6 cellular contexts compared by ENCODE assay signal in genomic region chr4:986428-986948, GRCh38. TPM values are rescaled to one million over a fixed set of nuclear protein-coding genes. Genes with fewer than 3 reads are reported as not detected.
DNase-seq lines count a peak whose midpoint lies in the region; TF ChIP-seq lines count a peak whose summit lies in the region.

No MANE protein-coding gene starts in this region.

- H3K4me3 ChIP-seq in Karpas-422 (ENCODE audit: low read length): peak overlapping the region; percentile 71
- H3K4me3 ChIP-seq in fibroblast of villous mesenchyme (ENCODE audit: low read depth, low read length): peak overlapping the region; percentile 75
- H3K4me3 ChIP-seq in stomach: peak overlapping the region; percentile 65 to 96 (median 82)

- no peaks in the 10 kb centered on the region for H3K79me2 ChIP-seq in Karpas-422 (ENCODE audit: low read length)

- TF ChIP-seq CTCF in fibroblast of villous mesenchyme (IDR thresholded peaks at IDR 0.05; ENCODE audit: insufficient read depth, low read depth, low read length): no peak
- TF ChIP-seq CTCF in stomach (IDR thresholded peaks at IDR 0.05): no peak

- H3K9me3 ChIP-seq in Karpas-422 (ENCODE audit: low read length) (no peaks in the 10 kb centered on the region), stomach (no peaks in the 10 kb centered on the region)

- H3K36me3 ChIP-seq in Karpas-422 (ENCODE audit: insufficient read depth, low read length) (no peaks in the 10 kb centered on the region), stomach (peaks cover 0 to 28% (median 21%) of the 10 kb centered on the region in 4 donors)

- H3K9me2 ChIP-seq in Karpas-422 (replicated peaks; ENCODE audit: insufficient read depth, low read length): no peaks in the 10 kb centered on the region

- intact Hi-C loops in stomach (cut with DNase I; ENCODE audit: low total_unique reads): no loop called here

- peak overlapping the region; percentile 66 for H2AFZ ChIP-seq in Karpas-422 (ENCODE audit: low read length)

- H3K9ac ChIP-seq in Karpas-422 (ENCODE audit: low read length): peak overlapping the region; percentile 84

- H3K27ac ChIP-seq in Karpas-422 (ENCODE audit: low read length): peak overlapping the region; percentile 51; the same call in 1 of the 2 replicates
- peak overlapping the region; percentile 72 to 89 (median 75) for H3K27ac ChIP-seq in stomach

- DNase-seq in Karpas-422 (no peak), fibroblast of villous mesenchyme (ENCODE audit: low read depth) (no peak), stomach (no peak), NCI-H187 (lab: John Stamatoyannopoulos, UW) (no peak), Ammon's horn (ENCODE audit: low spot score) (no peak)

- no peaks in the 10 kb centered on the region for H3K27me3 ChIP-seq in Karpas-422 (ENCODE audit: low read length)
- no peaks in the 10 kb centered on the region for H3K27me3 ChIP-seq in stomach

- 0 to 2% (median 1%) methylated on average over 16 to 20 of the region's 20 CpGs for WGBS in stomach, 5 donors

- TF ChIP-seq POLR2A in GM19193 (IDR thresholded peaks at IDR 0.05; ENCODE audit: extremely low read depth, insufficient read depth, insufficient read length) (peak; percentile 37), stomach (IDR thresholded peaks at IDR 0.05) (no peak)

- H3K4me1 ChIP-seq in Karpas-422 (ENCODE audit: low read length) (peaks cover 34% of the 10 kb centered on the region), stomach (peaks cover 31 to 49% (median 42%) of the 10 kb centered on the region in 4 donors)

- H4K20me1 ChIP-seq in Karpas-422 (ENCODE audit: insufficient read depth, low read depth, low read length): peaks cover 4% of the 10 kb centered on the region; the same call in 1 of the 2 replicates

- no peak for TF ChIP-seq EP300 in stomach (IDR thresholded peaks at IDR 0.05)

- peak overlapping the region; percentile 92 for H3K4me2 ChIP-seq in Karpas-422 (ENCODE audit: low read depth, low read length, poor library complexity, severe bottlenecking)

RNA-seq across cellular contexts. Expression of gene IDUA, which starts 0.4 kb away (rescaled TPM):
- total RNA-seq in Karpas-422 (2014; rRNA removed; shearing (Covaris generic); ENCODE audit: low replicate concordance): 17.3 and 20.8 TPM in 2 replicates
- total RNA-seq in fibroblast of villous mesenchyme (10.4 and 19.3 TPM in 2 replicates), stomach (100 to 1,000 TPM in 1 of 5 donors, 10 to 100 TPM in 3, 1 to 10 TPM in 1; 8.8 to 278 (median 92.4) TPM)
- 10 to 100 TPM; 10.8 to 21.9 (median 15.4) TPM for polyA plus RNA-seq in stomach

RNA-seq across cellular contexts. Expression of gene SLC26A1, which starts 6.7 kb away (rescaled TPM):
- not detected in 2 replicates for total RNA-seq in Karpas-422 (2014; rRNA removed; shearing (Covaris generic); ENCODE audit: low replicate concordance)
- total RNA-seq in fibroblast of villous mesenchyme (under 0.01 and 0.32 TPM in 2 replicates), stomach (1 to 10 TPM in 2 of 5 donors, under 1 TPM in 1, not detected in 2; 0.18 to 5.8 (median 3.5) TPM)
- 1 to 10 TPM in 1 of 3 donors, under 1 TPM in 1, not detected in 1; 0.68 to 8.9 TPM for polyA plus RNA-seq in stomach

RNA-seq across cellular contexts. Expression of gene DGKQ, which starts 13.1 kb away (rescaled TPM):
- 5.8 and 21.1 TPM in 2 replicates for total RNA-seq in Karpas-422 (2014; rRNA removed; shearing (Covaris generic); ENCODE audit: low replicate concordance)
- total RNA-seq in fibroblast of villous mesenchyme: 11.2 and 13.2 TPM in 2 replicates
- 100 to 1,000 TPM in 1 of 5 donors, 10 to 100 TPM in 1, 1 to 10 TPM in 3; 5.8 to 176 (median 8.8) TPM for total RNA-seq in stomach
- 1 to 10 TPM; 3.8 to 6.6 (median 5.4) TPM for polyA plus RNA-seq in stomach

RNA-seq across cellular contexts. Expression of gene FGFRL1, which starts 24.9 kb away (rescaled TPM):
- 0.76 TPM in 1 of 2 replicates, not detected in the other for total RNA-seq in Karpas-422 (2014; rRNA removed; shearing (Covaris generic); ENCODE audit: low replicate concordance)
- 8.1 and 8.6 TPM in 2 replicates for total RNA-seq in fibroblast of villous mesenchyme
- total RNA-seq in stomach: 10 to 100 TPM in 3 of 5 donors, 1 to 10 TPM in 2; 3.5 to 42.7 (median 19.6) TPM
- polyA plus RNA-seq in stomach: 10 to 100 TPM in 1 of 3 donors, 1 to 10 TPM in 2; 5.8 to 10.3 (median 9.2) TPM

RNA-seq across cellular contexts. Expression of gene TMEM175, which starts 54.2 kb away (rescaled TPM):
- total RNA-seq in Karpas-422 (2014; rRNA removed; shearing (Covaris generic); ENCODE audit: low replicate concordance): 15.1 and 28.1 TPM in 2 replicates
- total RNA-seq in fibroblast of villous mesenchyme: 8.2 and 10.3 TPM in 2 replicates
- total RNA-seq in stomach: 10 to 100 TPM in 4 of 5 donors, 1 to 10 TPM in 1; 7.3 to 82.8 (median 20.1) TPM
- polyA plus RNA-seq in stomach: 10 to 100 TPM; 16.6 to 39.4 (median 18.9) TPM
